Comparison of ENCODE assay signal across 8 cellular contexts in genomic region chr6:20404641-20405032, GRCh38. TPM values are rescaled to one million over a fixed set of nuclear protein-coding genes. Genes with fewer than 3 reads are reported as not detected.
DNase-seq lines count a peak whose midpoint lies in the region; ATAC-seq, FAIRE-seq and TF ChIP-seq lines count a peak whose summit lies in the region.

No MANE protein-coding gene starts in this region.

- no peaks in the 10 kb centered on the region for H3K27me3 Mint-ChIP-seq in CD4-positive, alpha-beta T cell
- no peaks in the 10 kb centered on the region for H3K27me3 Mint-ChIP-seq in activated CD8-positive, alpha-beta memory T cell treated with anti-CD3 and anti-CD28 coated beads, Interleukin-2, amount 10 ng/mL, durations not matched to agents 7 days and 5 days

- no peak overlapping the region for H3K18ac ChIP-seq in neuronal stem cell (ENCODE audit: low read length)

- H3K4me3 ChIP-seq in HL-60 (replicated peaks; ENCODE audit: insufficient read depth, low read length) = peak overlapping the region; percentile 79
- H3K4me3 ChIP-seq in NT2/D1 (ENCODE audit: insufficient read length, low read depth) = peak overlapping the region; percentile 72
- peak overlapping the region; percentile 65 to 86 for H3K4me3 ChIP-seq in neuronal stem cell (ENCODE audit: low read length in 2 of 2)

- H2BK5ac ChIP-seq in neuronal stem cell (ENCODE audit: low read length) = no peak overlapping the region

- peaks cover 2% of the 10 kb centered on the region for H3K79me1 ChIP-seq in neuronal stem cell (ENCODE audit: low read depth, low read length)

- no peaks in the 10 kb centered on the region for H3K27me3 ChIP-seq in CD4-positive, alpha-beta T cell (ENCODE audit: control insufficient read depth, insufficient read depth, low read length)
- no peaks in the 10 kb centered on the region for H3K27me3 ChIP-seq in HL-60 (ENCODE audit: insufficient read depth, poor library complexity, severe bottlenecking)
- H3K27me3 ChIP-seq in NT2/D1 (ENCODE audit: insufficient read depth, insufficient read length) = no peaks in the 10 kb centered on the region
- no peaks in the 10 kb centered on the region for H3K27me3 ChIP-seq in neuronal stem cell (ENCODE audit: control insufficient read depth in 3 of 3, insufficient read depth in 3 of 3, low read depth in 1 of 3, low read length in 3 of 3)

- H3K4ac ChIP-seq in neuronal stem cell (ENCODE audit: low read length) = no peak overlapping the region

- peak overlapping the region; percentile 95 for H3K4me3 Mint-ChIP-seq in CD4-positive, alpha-beta T cell
- H3K4me3 Mint-ChIP-seq in activated CD8-positive, alpha-beta memory T cell treated with anti-CD3 and anti-CD28 coated beads, Interleukin-2, amount 10 ng/mL, durations not matched to agents 7 days and 5 days = peak overlapping the region; percentile 92

- no peak overlapping the region for H3K23ac ChIP-seq in neuronal stem cell (ENCODE audit: low read depth, low read length, poor library complexity)

- POLR2A ChIA-PET in CD4-positive, alpha-beta T cell (lab: Charles Lee) = interaction anchor here (0.6 to 4.1 kb wide), 27 partner anchors 8 to 1189 kb away, joined by 3 to 179 read pairs (median 5); partner anchors contain the start of genes CDKAL1, MBOAT1 and SOX4

- H3K36me3 ChIP-seq in NT2/D1 (ENCODE audit: insufficient read depth, insufficient read length, low read length) (peaks cover 34% of the 10 kb centered on the region), neuronal stem cell (replicated peaks in 1 of 2; ENCODE audit: control insufficient read depth in 2 of 2, insufficient read depth in 2 of 2, low read length in 2 of 2) (peaks cover 0 to 50% of the 10 kb centered on the region in 2 donors)

- peaks cover 72% of the 10 kb centered on the region for H3K4me1 Mint-ChIP-seq in CD4-positive, alpha-beta T cell (ENCODE audit: low read depth)
- peaks cover 62% of the 10 kb centered on the region for H3K4me1 Mint-ChIP-seq in activated CD8-positive, alpha-beta memory T cell treated with anti-CD3 and anti-CD28 coated beads, Interleukin-2, amount 10 ng/mL, durations not matched to agents 7 days and 5 days

- no peaks in the 10 kb centered on the region for H3K9me3 Mint-ChIP-seq in CD4-positive, alpha-beta T cell
- H3K9me3 Mint-ChIP-seq in activated CD8-positive, alpha-beta memory T cell treated with anti-CD3 and anti-CD28 coated beads, Interleukin-2, amount 10 ng/mL, durations not matched to agents 7 days and 5 days (ENCODE audit: low read depth) = no peaks in the 10 kb centered on the region

- H3K9me3 ChIP-seq in CD4-positive, alpha-beta T cell (ENCODE audit: control insufficient read depth, low read length) = no peaks in the 10 kb centered on the region
- no peaks in the 10 kb centered on the region for H3K9me3 ChIP-seq in NT2/D1 (ENCODE audit: insufficient read depth, low read length)
- H3K9me3 ChIP-seq in neuronal stem cell (replicated peaks in 1 of 2; ENCODE audit: control insufficient read depth in 2 of 2, insufficient read depth in 1 of 2, low read depth in 1 of 2, low read length in 2 of 2) = no peaks in the 10 kb centered on the region

- no peak overlapping the region for H2BK15ac ChIP-seq in neuronal stem cell (ENCODE audit: low read length)

- no peak overlapping the region for H2AK5ac ChIP-seq in neuronal stem cell (ENCODE audit: low read depth, low read length)

- peak; percentile 35 for ATAC-seq in CD4-positive, alpha-beta T cell (ENCODE audit: poor library complexity)
- ATAC-seq in GM19397 (IDR thresholded peaks at IDR 0.05; ENCODE audit: unreplicated experiment) = peak; percentile 15
- peak; percentile 13 for ATAC-seq in activated CD8-positive, alpha-beta memory T cell treated with anti-CD3 and anti-CD28 coated beads, Interleukin-2, amount 10 ng/mL, durations not matched to agents 7 days and 5 days

- no peak for FAIRE-seq in urothelium cell line (lab: Jason Lieb, UNC)

- no CpG with 5 or more reads among the region's 6 CpGs for WGBS in neuronal stem cell (ENCODE audit: extremely low coverage in 2 of 2, insufficient read length in 2 of 2, insufficient replicate concordance in 1 of 2), 2 donors

- peak; percentile 45 to 65 (median 57) for DNase-seq in CD4-positive, alpha-beta T cell
- DNase-seq in HL-60 (ENCODE audit: low read depth in 1 of 2, low spot score in 1 of 2) (peak; percentile 72 to 77), NT2/D1 (ENCODE audit: low read depth, low spot score) (no peak), erythroblast (lab: John Stamatoyannopoulos, UW) (peak; percentile 83 to 84), neuronal stem cell (ENCODE audit: low spot score) (peak; percentile 12), urothelium cell line (ENCODE audit: low spot score) (peak; percentile 55)
- DNase-seq in activated CD8-positive, alpha-beta memory T cell treated with anti-CD3 and anti-CD28 coated beads, Interleukin-2, amount 10 ng/mL, durations not matched to agents 7 days and 5 days = peak; percentile 87

- no peaks in the 10 kb centered on the region for H3K4me1 ChIP-seq in NT2/D1 (ENCODE audit: insufficient read depth, insufficient read length)
- H3K4me1 ChIP-seq in neuronal stem cell (ENCODE audit: control insufficient read depth in 2 of 2, insufficient read depth in 1 of 2, low read depth in 1 of 2, low read length in 2 of 2) = peaks cover 0 to 1% of the 10 kb centered on the region in 2 donors

- no peak overlapping the region for H2BK120ac ChIP-seq in neuronal stem cell (ENCODE audit: low read depth, low read length)

- H3K14ac ChIP-seq in neuronal stem cell (ENCODE audit: low read length) = no peak overlapping the region

- peak overlapping the region; percentile 85 for H3K27ac ChIP-seq in CD4-positive, alpha-beta T cell (ENCODE audit: low read depth, low read length)
- peak overlapping the region; percentile 99 for H3K27ac ChIP-seq in HL-60 (replicated peaks)
- H3K27ac ChIP-seq in neuronal stem cell (replicated peaks; ENCODE audit: low read length) = no peak overlapping the region

- H4K8ac ChIP-seq in neuronal stem cell (ENCODE audit: low read depth, low read length) = no peak overlapping the region

- CTCF ChIA-PET in CD4-positive, alpha-beta T cell (lab: Charles Lee) = interaction anchor here (0.6 to 1.4 kb wide), 20 partner anchors 8 to 212 kb away, joined by 3 to 18 read pairs (median 4); partner anchors contain the start of gene CDKAL1
- CTCF ChIA-PET in activated CD8-positive, alpha-beta memory T cell treated with anti-CD3 and anti-CD28 coated beads, Interleukin-2, amount 10 ng/mL, durations not matched to agents 7 days and 5 days (lab: Charles Lee) = interaction anchor here (0.7 to 2.7 kb wide), 19 partner anchors 9 to 191 kb away, joined by 3 to 43 read pairs (median 5); no protein-coding TSS in a partner anchor

- no peak overlapping the region for H4K91ac ChIP-seq in neuronal stem cell (ENCODE audit: low read depth, low read length, poor library complexity)

- peaks cover 23% of the 10 kb centered on the region for H3K36me3 Mint-ChIP-seq in CD4-positive, alpha-beta T cell (ENCODE audit: low read depth)
- H3K36me3 Mint-ChIP-seq in activated CD8-positive, alpha-beta memory T cell treated with anti-CD3 and anti-CD28 coated beads, Interleukin-2, amount 10 ng/mL, durations not matched to agents 7 days and 5 days = peaks cover 25% of the 10 kb centered on the region

- peak; percentile 38 for TF ChIP-seq POLR2A in erythroblast (IDR thresholded peaks at IDR 0.05; ENCODE audit: low read length)

- peak overlapping the region; percentile 77 for H3K4me2 ChIP-seq in neuronal stem cell (ENCODE audit: insufficient read depth, low read length, poor library complexity, severe bottlenecking)

- H3K9ac ChIP-seq in NT2/D1 (ENCODE audit: insufficient read length, low read depth) (peak overlapping the region; percentile 85), neuronal stem cell (ENCODE audit: low read depth, low read length, poor library complexity) (no peak overlapping the region)

- peak overlapping the region; percentile 89 for H2AFZ ChIP-seq in neuronal stem cell (ENCODE audit: low read length)

- H2BK12ac ChIP-seq in neuronal stem cell (ENCODE audit: low read length) = no peak overlapping the region

- TF ChIP-seq CTCF in CD4-positive, alpha-beta T cell (IDR thresholded peaks at IDR 0.05) = peak; percentile 54
- peak; percentile 27 for TF ChIP-seq CTCF in HL-60 (IDR thresholded peaks at IDR 0.05; ENCODE audit: insufficient read depth, low read length)

- peak overlapping the region; percentile 90 for H3K27ac Mint-ChIP-seq in CD4-positive, alpha-beta T cell
- H3K27ac Mint-ChIP-seq in activated CD8-positive, alpha-beta memory T cell treated with anti-CD3 and anti-CD28 coated beads, Interleukin-2, amount 10 ng/mL, durations not matched to agents 7 days and 5 days = peak overlapping the region; percentile 93

- intact Hi-C loops in CD4-positive, alpha-beta T cell (cut with DNase I, micrococcal nuclease) = loop anchor here (1.0 to 5.0 kb wide), 5 partner anchors 37 to 192 kb away; partner anchors contain the start of gene MBOAT1 (in 2 of the 2)

RNA-seq across cellular contexts. Expression of gene E2F3, which starts 3.0 kb away (rescaled TPM):
- total RNA-seq in CD4-positive, alpha-beta T cell = 1 to 10 TPM; 2.7 to 2.9 TPM
- total RNA-seq in activated CD8-positive, alpha-beta memory T cell treated with anti-CD3 and anti-CD28 coated beads, Interleukin-2, amount 10 ng/mL, durations not matched to agents 7 days and 5 days = 10 to 100 TPM; 29.0 to 31.1 TPM
- 22.6 TPM for polyA plus RNA-seq in neuronal stem cell (2013, experiment 1 of 2)
- polyA plus RNA-seq in neuronal stem cell (2013, experiment 2 of 2) = 23.2 TPM

Comparison
In these comparisons a context has a peak if more than half of its experiments do, and no peak if none do; other contexts are left out.
1. RNA of gene E2F3, which starts 3.0 kb away (total RNA-seq): 29.0 to 31.1 TPM in activated CD8-positive, alpha-beta memory T cell treated with anti-CD3 and anti-CD28 coated beads, Interleukin-2, amount 10 ng/mL, durations not matched to agents 7 days and 5 days; 2.7 to 2.9 TPM in CD4-positive, alpha-beta T cell; every median in the first group is over 4 times any median in the second.
2. Peak in every context shown above with its lines, with median percentiles within 50 percentile points of each other: ATAC-seq and H3K4me3 ChIP-seq.